In the genomic region with DNA sequence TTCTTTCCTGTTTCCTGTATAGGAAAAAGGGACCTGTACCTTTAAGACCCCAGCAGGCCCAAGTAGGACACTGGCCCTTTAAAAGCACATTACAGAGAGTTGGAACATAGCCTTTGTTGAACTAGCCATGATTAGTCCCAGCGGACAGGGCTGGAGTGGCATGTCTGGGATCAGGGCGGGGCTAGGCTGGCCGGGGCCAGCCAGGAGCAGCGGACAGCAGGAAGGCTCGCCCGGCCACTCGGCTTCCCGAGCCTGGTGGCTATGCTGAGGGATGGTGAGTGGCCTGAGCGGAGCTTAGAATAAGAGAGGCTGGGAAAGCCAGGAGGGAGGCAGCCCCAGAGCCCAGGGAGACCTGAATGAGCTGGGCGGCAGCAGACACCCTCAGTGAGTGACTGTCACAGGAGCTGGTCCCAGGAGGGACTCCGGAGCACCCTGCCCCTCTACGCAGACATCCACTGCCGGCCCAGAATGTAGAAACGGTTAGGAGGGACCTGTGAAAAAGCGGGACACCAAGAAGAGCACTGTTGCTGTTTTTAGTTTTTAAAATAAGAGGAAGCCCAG, we compare ENCODE assay signal across 8 cellular contexts.
DNase-seq lines count a peak whose midpoint lies in the region; ATAC-seq and TF ChIP-seq lines count a peak whose summit lies in the region.

No MANE protein-coding gene starts in this region.

- H3K4me1 ChIP-seq in HAP-1, result peaks cover 13% of the 10 kb centered on the region

- H3K36me3 ChIP-seq in HAP-1 (replicated peaks), result no peaks in the 10 kb centered on the region

- H3K9me3 ChIP-seq in HAP-1, result no peaks in the 10 kb centered on the region

- H3K4me3 ChIP-seq in HAP-1, result peak overlapping the region; percentile 20
- peak overlapping the region; percentile 66 to 76 for H3K4me3 ChIP-seq in foreskin fibroblast (ENCODE audit: low read depth in 1 of 2, low read length in 2 of 2)

- in situ Hi-C loops in HAP-1 (cut with MboI; ENCODE audit: low sequenced_read_pairs) (no loop called here), SK-MEL-5 (cut with HindIII; ENCODE audit: low pct_unique_long_range_greater_than_20kb, low sequenced_read_pairs) (no loop called here)

- ATAC-seq in GM18868 (IDR thresholded peaks at IDR 0.05; ENCODE audit: unreplicated experiment) (no peak), GM18505 (IDR thresholded peaks at IDR 0.05; ENCODE audit: unreplicated experiment) (no peak), HG02678 (IDR thresholded peaks at IDR 0.05; ENCODE audit: unreplicated experiment) (no peak)

- no peak for TF ChIP-seq CTCF in foreskin fibroblast (IDR thresholded peaks at IDR 0.05; ENCODE audit: low read depth, low read length)

- DNase-seq in HAP-1 (ENCODE audit: low spot score in 2 of 2) (peak; percentile 81 to 86), SK-MEL-5 (ENCODE audit: low read depth, low spot score) (peak; percentile 70), foreskin fibroblast (peak; percentile 90 to 95), non-pigmented ciliary epithelial cell (ENCODE audit: low read depth) (peak; percentile 58), NAMALWA (ENCODE audit: low spot score) (no peak)

- no peak for TF ChIP-seq POLR2A in GM18505 (IDR thresholded peaks at IDR 0.05; ENCODE audit: borderline replicate concordance, extremely low read depth, insufficient read depth, insufficient read length)

- H3K27me3 ChIP-seq in HAP-1 (ENCODE audit: low read depth), result no peaks in the 10 kb centered on the region
